Comparison of ENCODE assay signal across 18 cellular contexts in the genomic region with DNA sequence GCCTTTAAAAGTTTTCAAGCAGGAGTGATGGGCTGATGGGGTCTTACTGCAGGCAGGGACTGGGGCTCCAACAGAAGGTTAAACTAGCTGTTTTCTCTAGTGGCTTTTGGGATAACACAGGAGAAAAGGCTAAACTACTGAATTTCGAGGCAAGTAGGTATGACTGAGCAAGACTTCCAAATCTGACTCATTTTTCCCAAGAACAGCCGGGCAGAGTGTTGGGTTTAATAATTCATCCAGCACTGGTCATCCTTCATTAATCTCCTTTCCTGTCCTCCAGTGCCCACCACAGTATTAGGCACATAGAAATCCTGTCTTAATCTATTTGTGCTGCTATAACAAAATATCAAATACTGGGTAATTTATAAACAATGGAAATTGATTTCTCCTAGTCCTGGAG. TPM values are rescaled to one million over a fixed set of nuclear protein-coding genes. Genes with fewer than 3 reads are reported as not detected.
DNase-seq lines count a peak whose midpoint lies in the region; TF ChIP-seq lines count a peak whose summit lies in the region.
"Had no signal": no experiment of that assay in that cellular context is flagged by ENCODE, and none has a peak within 500 bp of the region (broad histone marks: within the 10 kb centered on the region; RNA-seq: fewer than 3 reads in every experiment).

No MANE protein-coding gene starts in this region.

- intact Hi-C loops in cardiac septum (cut with DNase I): no loop called here
- intact Hi-C loops in head of caudate nucleus (cut with DNase I): no loop called here

- DNase-seq in cardiac muscle cell (ENCODE audit: low read depth in 1 of 2, low spot score in 1 of 2) (no peak), cardiac septum (ENCODE audit: low spot score) (no peak), glomerular visceral epithelial cell (ENCODE audit: extremely low spot score) (peak; percentile 21), renal cortical epithelial cell (ENCODE audit: low read depth) (peak; percentile 72), pons (ENCODE audit: low spot score) (no peak), head of caudate nucleus (no peak), GM13976 (ENCODE audit: low spot score) (no peak)
- DNase-seq: Calu3; CD4-positive, alpha-beta memory T cell; DND-41; EL had no signal

- peaks cover 13% of the 10 kb centered on the region for H3K4me1 ChIP-seq in cardiac muscle cell (ENCODE audit: low read depth)
- H3K4me1 ChIP-seq: A549, BLaER1, HAP-1 had no signal

- no peaks in the 10 kb centered on the region for H3K36me3 ChIP-seq in cardiac muscle cell
- H3K36me3 ChIP-seq: BLaER1, HAP-1 had no signal

- H3K27ac ChIP-seq in cardiac muscle cell: peak overlapping the region; percentile 31
- H3K27ac ChIP-seq: 22Rv1, A549, BLaER1 had no signal

- no peak overlapping the region for H3K4me3 ChIP-seq in cardiac muscle cell
- H3K4me3 ChIP-seq: A549, BLaER1, GM12878, HAP-1 had no signal

- peaks cover 34% of the 10 kb centered on the region for H3K27me3 ChIP-seq in cardiac muscle cell
- H3K27me3 ChIP-seq: BLaER1 had no signal

- no peak for TF ChIP-seq CTCF in cardiac muscle cell (IDR thresholded peaks at IDR 0.05; ENCODE audit: low read depth, low read length)
- TF ChIP-seq CTCF in GM13976 (IDR thresholded peaks at IDR 0.05; ENCODE audit: borderline replicate concordance, control extremely low read depth, extremely low read depth, insufficient read depth, missing control alignments): no peak

- H3K9me3 ChIP-seq in cardiac muscle cell (ENCODE audit: low read depth): no peaks in the 10 kb centered on the region
- H3K9me3 ChIP-seq: BLaER1, HAP-1 had no signal

- in situ Hi-C loops in GM13976 (cut with MboI; ENCODE audit: low sequenced_read_pairs, unreplicated experiment): no loop called here

RNA-seq across cellular contexts. Expression of a gene that starts 20.5 kb away (rescaled TPM):
- total RNA-seq in cardiac muscle cell (104 and 125 TPM in 2 replicates), cardiac septum (2.1 TPM), renal cortical epithelial cell (0.69 and 1.1 TPM in 2 replicates)
- polyA plus RNA-seq in cardiac muscle cell: 91.8 and 123 TPM in 2 replicates
- total RNA-seq: GM12878, HepG2 had no signal
- polyA plus RNA-seq: CD4-positive, alpha-beta memory T cell; GM12878; HepG2; IgD-negative memory B cell had no signal

Comparison
In these comparisons a context has a peak if more than half of its experiments do, and no peak if none do; other contexts are left out.
1. RNA of a gene that starts 20.5 kb away (total RNA-seq): 104 to 125 TPM in cardiac muscle cell; 2.1 TPM in cardiac septum (single experiment) and 0.69 to 1.1 TPM in renal cortical epithelial cell; every median in the first group is over 10 times any median in the second.
2. DNase-seq: peak in glomerular visceral epithelial cell (single experiment) and renal cortical epithelial cell (single experiment); none in cardiac muscle cell (0 of 2), cardiac septum (single experiment), pons (single experiment), head of caudate nucleus (0 of 42) and GM13976 (single experiment).